In the genomic region with DNA sequence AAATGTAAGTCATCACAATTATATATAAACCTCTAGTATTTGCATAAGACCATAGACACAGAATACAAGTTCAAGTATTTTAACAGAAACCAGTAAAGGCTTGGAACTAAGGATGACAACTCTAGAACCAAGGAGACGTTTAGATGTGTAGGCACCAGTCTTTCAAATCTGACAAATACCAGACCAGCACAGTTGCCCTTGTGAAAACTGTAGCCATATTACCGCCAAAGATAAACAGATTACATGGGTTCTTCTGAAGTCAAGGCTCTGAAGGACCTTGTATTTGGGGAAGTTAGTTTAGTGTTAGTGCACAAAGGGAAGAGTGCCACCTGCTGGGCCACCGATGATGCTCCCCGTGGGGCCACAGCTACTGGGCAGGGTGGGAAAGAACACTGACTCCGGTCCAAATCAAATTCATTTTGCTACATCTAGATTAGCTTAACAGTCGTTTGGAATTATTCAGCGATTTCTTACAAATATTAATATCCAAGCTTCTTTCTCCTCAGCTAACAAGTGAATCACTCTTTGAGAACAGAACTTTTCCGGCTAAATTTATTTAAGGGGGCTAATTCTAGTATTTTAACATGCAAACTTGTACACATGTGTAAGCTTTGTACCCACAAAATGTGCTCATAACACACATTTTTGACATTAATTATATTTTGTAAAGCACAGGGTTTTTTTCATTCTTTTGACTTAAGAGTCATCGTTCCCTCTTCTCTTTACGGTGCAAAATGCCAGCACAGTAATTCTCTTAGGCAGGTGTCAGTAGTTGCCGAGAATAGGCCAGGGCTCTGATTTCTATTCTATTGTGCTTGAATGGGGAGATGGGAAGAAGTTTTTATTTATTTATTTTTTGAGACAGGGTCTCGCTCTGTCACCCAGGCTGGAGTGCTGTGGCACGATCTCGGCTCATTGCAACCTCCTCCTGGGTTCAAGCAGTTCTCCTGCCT, we compare ENCODE assay signal across 8 cellular contexts. TPM values are rescaled to one million over a fixed set of nuclear protein-coding genes. Genes with fewer than 3 reads are reported as not detected.
DNase-seq lines count a peak whose midpoint lies in the region; ATAC-seq, FAIRE-seq and TF ChIP-seq lines count a peak whose summit lies in the region.
"Had no signal": no experiment of that assay in that cellular context is flagged by ENCODE, and none has a peak within 500 bp of the region (broad histone marks: within the 10 kb centered on the region; RNA-seq: fewer than 3 reads in every experiment).

No MANE protein-coding gene starts in this region.

- H3K4me1 ChIP-seq in adipocyte (ENCODE audit: control insufficient read depth, insufficient read depth, low read length) (no peaks in the 10 kb centered on the region), right atrium auricular region (no peaks in the 10 kb centered on the region), small intestine (ENCODE audit: control insufficient read depth in 2 of 2, insufficient read depth in 1 of 2, low read depth in 1 of 2, low read length in 1 of 2) (no peaks in the 10 kb centered on the region)

- no peak overlapping the region for H3K4me3 Mint-ChIP-seq in T-helper 17 cell

- H3K4me3 ChIP-seq in adipocyte (ENCODE audit: low read length): no peak overlapping the region
- H3K4me3 ChIP-seq in right atrium auricular region: no peak overlapping the region
- no peak overlapping the region for H3K4me3 ChIP-seq in small intestine (ENCODE audit: low read depth in 1 of 2, low read length in 2 of 2)
- H3K4me3 ChIP-seq: skin epidermis had no signal

- H3K27ac Mint-ChIP-seq in T-helper 17 cell: peak overlapping the region; percentile 37

- no peak overlapping the region for H3K27ac ChIP-seq in right atrium auricular region
- H3K27ac ChIP-seq in small intestine (ENCODE audit: low read depth in 1 of 2, low read length in 1 of 2): no peak overlapping the region
- H3K27ac ChIP-seq: skin epidermis had no signal

- H3K36me3 ChIP-seq in adipocyte (ENCODE audit: control insufficient read depth, insufficient read depth, low read length, severe bottlenecking): no peaks in the 10 kb centered on the region
- H3K36me3 ChIP-seq in right atrium auricular region: no peaks in the 10 kb centered on the region
- no peaks in the 10 kb centered on the region for H3K36me3 ChIP-seq in small intestine (ENCODE audit: control insufficient read depth in 2 of 2, insufficient read depth in 2 of 2, low read length in 2 of 2)

- H3K9ac ChIP-seq in adipocyte (ENCODE audit: low read length): no peak overlapping the region

- ATAC-seq in GM18505 (IDR thresholded peaks at IDR 0.05; ENCODE audit: unreplicated experiment) (peak; percentile 95), HG02840 (IDR thresholded peaks at IDR 0.05; ENCODE audit: low FRiP score, unreplicated experiment) (peak; percentile 84), T-helper 17 cell (peak; percentile 100)

- H3K27me3 ChIP-seq in adipocyte (replicated peaks; ENCODE audit: control insufficient read depth, insufficient read depth, low read length) (no peaks in the 10 kb centered on the region), right atrium auricular region (no peaks in the 10 kb centered on the region), small intestine (ENCODE audit: control insufficient read depth in 2 of 2, insufficient read depth in 2 of 2, low read length in 2 of 2) (no peaks in the 10 kb centered on the region)

- DNase-seq in NCI-H146 treated with DMSO at 0.1 percent for 48 hours (lab: John Stamatoyannopoulos, UW; ENCODE audit: unreplicated experiment) (peak; percentile 57), T-helper 17 cell (peak; percentile 59 to 69 (median 64)), adipocyte (ENCODE audit: low read depth) (peak; percentile 87), right atrium auricular region (ENCODE audit: low spot score) (peak; percentile 82), small intestine (peak; percentile 71)

- no peak for FAIRE-seq in small intestine (lab: Jason Lieb, UNC)

- H3K27me3 Mint-ChIP-seq in T-helper 17 cell: peaks cover 21% of the 10 kb centered on the region

- WGBS in small intestine, 3 donors: 48 to 51% (median 50%) methylated on average over 14 of the region's 14 CpGs

- H3K9me3 ChIP-seq in T-helper 17 cell (ENCODE audit: control insufficient read depth, low read length, poor library complexity, severe bottlenecking) (no peaks in the 10 kb centered on the region), adipocyte (ENCODE audit: control insufficient read depth, low read length) (no peaks in the 10 kb centered on the region), right atrium auricular region (no peaks in the 10 kb centered on the region), small intestine (ENCODE audit: control insufficient read depth, low read depth) (no peaks in the 10 kb centered on the region)

- TF ChIP-seq CTCF in right atrium auricular region (IDR thresholded peaks at IDR 0.05): peak; percentile 90 to 96

- peaks cover 3% of the 10 kb centered on the region for H3K36me3 Mint-ChIP-seq in T-helper 17 cell (ENCODE audit: low read depth)

- TF ChIP-seq POLR2A in GM18505 (IDR thresholded peaks at IDR 0.05; ENCODE audit: borderline replicate concordance, extremely low read depth, insufficient read depth, insufficient read length): no peak

- peaks cover 12% of the 10 kb centered on the region for H3K4me1 Mint-ChIP-seq in T-helper 17 cell

RNA-seq across cellular contexts. Expression of a gene that starts 8.0 kb away (rescaled TPM):
- total RNA-seq in T-helper 17 cell: 10 to 100 TPM; 61.3 to 65.7 TPM
- 100 to 1,000 TPM; 198 to 371 TPM for total RNA-seq in right atrium auricular region
- polyA plus RNA-seq in small intestine: 1 to 10 TPM; 1.1 to 8.4 (median 2.7) TPM
